In the genomic region with DNA sequence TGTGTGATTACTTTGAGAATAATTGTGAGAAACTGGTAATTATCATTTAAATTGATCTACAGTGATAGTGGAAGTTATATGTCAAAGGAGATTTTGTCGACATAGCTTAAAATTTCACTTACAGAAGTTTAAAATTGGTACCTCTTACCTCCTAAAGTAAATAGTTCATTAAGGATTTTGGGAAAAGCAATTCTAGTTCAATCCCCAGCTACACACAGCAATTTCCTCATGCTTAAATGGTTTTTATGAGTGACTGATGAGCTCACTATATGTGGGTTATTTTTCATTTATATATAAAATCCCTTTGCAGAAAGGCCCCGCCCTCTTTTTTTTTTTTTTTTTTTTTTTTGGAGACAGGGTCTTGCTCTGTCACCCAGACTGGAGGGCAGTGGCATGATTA, we compare ENCODE assay signal across 28 cellular contexts. TPM values are rescaled to one million over a fixed set of nuclear protein-coding genes. Genes with fewer than 3 reads are reported as not detected.
A peak's percentile ranks its signal among the peaks of the same experiment; 100 is the strongest.
DNase-seq lines count a peak whose midpoint lies in the region; ATAC-seq and TF ChIP-seq lines count a peak whose summit lies in the region.
"Had no signal": no experiment of that assay in that cellular context is flagged by ENCODE, and none has a peak within 500 bp of the region (broad histone marks: within the 10 kb centered on the region; RNA-seq: fewer than 3 reads in every experiment).

No MANE protein-coding gene starts in this region.

- H2BK5ac ChIP-seq in IMR-90 (ENCODE audit: low read depth, low read length, poor library complexity, severe bottlenecking): no peak overlapping the region

- peaks cover 3 to 53% of the 10 kb centered on the region in 2 experiments; a peak in 2 of 4 replicates for H3K79me1 ChIP-seq in IMR-90 (ENCODE audit: low read depth in 1 of 2, low read length in 2 of 2)

- no peak overlapping the region for H3K27ac ChIP-seq in IMR-90 (ENCODE audit: insufficient read depth, low read length)
- H3K27ac ChIP-seq: breast epithelium, coronary artery, esophagus muscularis mucosa, foreskin keratinocyte, SJCRH30 had no signal

- intact Hi-C loops in IMR-90 (cut with micrococcal nuclease): no loop called here
- intact Hi-C loops in natural killer cell (cut with micrococcal nuclease): no loop called here
- intact Hi-C loops in Right ventricle myocardium inferior (cut with DNase I): no loop called here

- peaks cover 9% of the 10 kb centered on the region for H3K36me3 Mint-ChIP-seq in activated T-cell treated with anti-CD3 and anti-CD28 coated beads, Interleukin-2, amount 50 U/mL, for 4 hours (ENCODE audit: insufficient read depth)
- H3K36me3 Mint-ChIP-seq in activated naive CD8-positive, alpha-beta T cell treated with anti-CD3 and anti-CD28 coated beads, Interleukin-2, amount 50 U/mL, for 24 hours (ENCODE audit: low read depth): peaks cover 27% of the 10 kb centered on the region
- no peaks in the 10 kb centered on the region for H3K36me3 Mint-ChIP-seq in natural killer cell

- H3K4me2 ChIP-seq in IMR-90 (ENCODE audit: low read depth, low read length): no peak overlapping the region

- H3K4ac ChIP-seq in IMR-90 (ENCODE audit: low read depth, low read length): no peak overlapping the region

- no peak overlapping the region for H3K56ac ChIP-seq in IMR-90 (ENCODE audit: extremely low read depth, insufficient read depth, low read length)

- H3K27ac Mint-ChIP-seq in activated naive CD8-positive, alpha-beta T cell treated with anti-CD3 and anti-CD28 coated beads, Interleukin-2, amount 50 U/mL, for 24 hours: peak overlapping the region; percentile 32
- H3K27ac Mint-ChIP-seq in natural killer cell: peak overlapping the region; percentile 9 to 84
- H3K27ac Mint-ChIP-seq: endodermal cell had no signal

- H4K8ac ChIP-seq in IMR-90 (ENCODE audit: low read depth in 2 of 2, low read length in 2 of 2): no peak overlapping the region

- H3K4me3 ChIP-seq in IMR-90 (ENCODE audit: insufficient read depth, low read depth, low read length): no peak overlapping the region
- H3K4me3 ChIP-seq: coronary artery, esophagus muscularis mucosa, heart right ventricle, SJCRH30, transverse colon had no signal

- no peaks in the 10 kb centered on the region for H3K9me3 Mint-ChIP-seq in activated T-cell treated with anti-CD3 and anti-CD28 coated beads, Interleukin-2, amount 50 U/mL, for 4 hours
- no peaks in the 10 kb centered on the region for H3K9me3 Mint-ChIP-seq in activated naive CD8-positive, alpha-beta T cell treated with anti-CD3 and anti-CD28 coated beads, Interleukin-2, amount 50 U/mL, for 24 hours
- H3K9me3 Mint-ChIP-seq in natural killer cell: no peaks in the 10 kb centered on the region
- H3K9me3 Mint-ChIP-seq: activated naive CD4-positive, alpha-beta T cell treated with anti-CD3 and anti-CD28 coated beads for 36 hours; activated T-cell treated with anti-CD3 and anti-CD28 coated beads, Interleukin-2, amount 50 U/mL, for 24 hours; endodermal cell had no signal

- no TSS peak for BruUV-seq in IMR-90 (replicated peaks; lab: Mats Ljungman, UMichigan)

- no peaks in the 10 kb centered on the region; the same call in 1 of the 2 replicates for H3K36me3 ChIP-seq in IMR-90 (ENCODE audit: control insufficient read depth, insufficient read depth, low read length)
- H3K36me3 ChIP-seq: breast epithelium, esophagus muscularis mucosa, heart right ventricle, transverse colon had no signal

- no peak overlapping the region for H4K5ac ChIP-seq in IMR-90 (ENCODE audit: low read depth, low read length)

- CTCF ChIA-PET in IMR-90 (lab: Yijun Ruan, JAX): interaction anchor here (1.1 kb wide), 2 partner anchors 12 to 14 kb away, joined by 3 read pairs; no protein-coding TSS in a partner anchor

- H3K14ac ChIP-seq in IMR-90 (replicated peaks; ENCODE audit: low read depth, low read length): no peak overlapping the region

- H3K4me1 ChIP-seq in IMR-90 (ENCODE audit: control insufficient read depth, insufficient read depth, low read length): peaks cover 8% of the 10 kb centered on the region

- H3K9me1 ChIP-seq in IMR-90 (ENCODE audit: insufficient read depth, low read length): peaks cover 20% of the 10 kb centered on the region

- H2AK9ac ChIP-seq in IMR-90 (replicated peaks; ENCODE audit: low read depth, low read length, poor library complexity): no peak overlapping the region

- ATAC-seq in activated T-cell treated with anti-CD3 and anti-CD28 coated beads, Interleukin-2, amount 50 U/mL, for 4 hours: no peak
- ATAC-seq in IMR-90 (ENCODE audit: low read depth): no peak
- no peak for ATAC-seq in activated naive CD8-positive, alpha-beta T cell treated with anti-CD3 and anti-CD28 coated beads, Interleukin-2, amount 50 U/mL, for 24 hours
- ATAC-seq in natural killer cell: peak in 1 of 3 donors; percentile 5
- ATAC-seq in Right ventricle myocardium inferior: no peak
- no peak for ATAC-seq in GM21737 (IDR thresholded peaks at IDR 0.05; ENCODE audit: unreplicated experiment)
- ATAC-seq: foreskin keratinocyte, heart right ventricle had no signal

- no peak overlapping the region for H2AK5ac ChIP-seq in IMR-90 (ENCODE audit: low read depth, low read length)

- H3K23ac ChIP-seq in IMR-90 (ENCODE audit: low read depth, low read length): no peak overlapping the region

- peaks cover 88% of the 10 kb centered on the region for H3K4me1 Mint-ChIP-seq in activated T-cell treated with anti-CD3 and anti-CD28 coated beads, Interleukin-2, amount 50 U/mL, for 4 hours (ENCODE audit: low read depth)
- H3K4me1 Mint-ChIP-seq in activated naive CD8-positive, alpha-beta T cell treated with anti-CD3 and anti-CD28 coated beads, Interleukin-2, amount 50 U/mL, for 24 hours: peaks cover 90% of the 10 kb centered on the region
- peaks cover 81 to 85% of the 10 kb centered on the region in 2 donors for H3K4me1 Mint-ChIP-seq in natural killer cell

- no peaks in the 10 kb centered on the region for H3K27me3 Mint-ChIP-seq in activated T-cell treated with anti-CD3 and anti-CD28 coated beads, Interleukin-2, amount 50 U/mL, for 4 hours (ENCODE audit: low read depth)
- no peaks in the 10 kb centered on the region for H3K27me3 Mint-ChIP-seq in activated naive CD8-positive, alpha-beta T cell treated with anti-CD3 and anti-CD28 coated beads, Interleukin-2, amount 50 U/mL, for 24 hours
- no peaks in the 10 kb centered on the region for H3K27me3 Mint-ChIP-seq in natural killer cell (ENCODE audit: low read depth in 2 of 2)
- H3K27me3 Mint-ChIP-seq: activated T-cell treated with anti-CD3 and anti-CD28 coated beads, Interleukin-2, amount 50 U/mL, for 24 hours had no signal

- no peaks in the 10 kb centered on the region for H3K9me3 ChIP-seq in IMR-90 (ENCODE audit: control insufficient read depth, insufficient read depth, low read length)
- H3K9me3 ChIP-seq: breast epithelium, esophagus muscularis mucosa, heart right ventricle, SJCRH30, transverse colon had no signal

- in situ Hi-C loops in IMR-90 (cut with MboI; ENCODE audit: low sequenced_read_pairs): no loop called here

- H4K20me1 ChIP-seq in IMR-90 (ENCODE audit: insufficient read depth, low read length): peaks cover 95% of the 10 kb centered on the region

- H2BK120ac ChIP-seq in IMR-90 (ENCODE audit: low read depth, low read length): no peak overlapping the region

- TF ChIP-seq POLR2A in IMR-90 (IDR thresholded peaks at IDR 0.05; ENCODE audit: low read depth, low read length): no peak

- H2BK15ac ChIP-seq in IMR-90 (ENCODE audit: low read depth, low read length): no peak overlapping the region

- no peak for TF ChIP-seq RAD21 in IMR-90 (IDR thresholded peaks at IDR 0.05; ENCODE audit: low read length)

- no peak for TF ChIP-seq CTCF in IMR-90 (conservative IDR thresholded peaks at IDR 0.05; ENCODE audit: low read depth, low read length)
- TF ChIP-seq CTCF in natural killer cell (IDR thresholded peaks at IDR 0.05): no peak

- H3K18ac ChIP-seq in IMR-90 (ENCODE audit: low read depth, low read length): no peak overlapping the region

- no peak overlapping the region for H2AFZ ChIP-seq in IMR-90 (replicated peaks; ENCODE audit: low read length, poor library complexity)

- POLR2A ChIA-PET in IMR-90 (lab: Charles Lee; ENCODE audit: unreplicated experiment): no interaction called here

- dilution Hi-C loops in IMR-90 (cut with HindIII; ENCODE audit: low sequenced_read_pairs, unreplicated experiment): no loop called here

- H2BK20ac ChIP-seq in IMR-90 (ENCODE audit: low read depth, low read length): no peak overlapping the region

- no peaks in the 10 kb centered on the region for H3K27me3 ChIP-seq in IMR-90 (ENCODE audit: control insufficient read depth, insufficient read depth, low read length)
- H3K27me3 ChIP-seq: breast epithelium, esophagus muscularis mucosa, foreskin keratinocyte, heart right ventricle, SJCRH30, transverse colon had no signal

- no peak overlapping the region for H3K9ac ChIP-seq in IMR-90 (ENCODE audit: low read depth, low read length)

- no CpG with 5 or more reads among the region's 2 CpGs for WGBS in IMR-90 (ENCODE audit: extremely low coverage in 2 of 2, insufficient read length in 1 of 2), 2 experiments

- H4K91ac ChIP-seq in IMR-90 (ENCODE audit: insufficient read depth, low read depth, low read length): no peak overlapping the region

- peak overlapping the region; percentile 33 for H3K4me3 Mint-ChIP-seq in activated T-cell treated with anti-CD3 and anti-CD28 coated beads, Interleukin-2, amount 50 U/mL, for 4 hours
- H3K4me3 Mint-ChIP-seq in activated naive CD8-positive, alpha-beta T cell treated with anti-CD3 and anti-CD28 coated beads, Interleukin-2, amount 50 U/mL, for 24 hours: no peak overlapping the region
- H3K4me3 Mint-ChIP-seq in natural killer cell: peak overlapping the region; percentile 60
- H3K4me3 Mint-ChIP-seq: activated naive CD4-positive, alpha-beta T cell treated with anti-CD3 and anti-CD28 coated beads for 36 hours; endodermal cell had no signal

- DNase-seq in activated T-cell treated with anti-CD3 and anti-CD28 coated beads, Interleukin-2, amount 50 U/mL, for 4 hours: no peak
- no peak for DNase-seq in activated T-cell treated with anti-CD3 and anti-CD28 coated beads, Interleukin-2, amount 50 U/mL, for 1 hour
- no peak for DNase-seq in IMR-90
- DNase-seq in activated naive CD8-positive, alpha-beta T cell treated with anti-CD3 and anti-CD28 coated beads, Interleukin-2, amount 50 U/mL, for 24 hours: no peak
- DNase-seq in natural killer cell: no peak
- no peak for DNase-seq in Right ventricle myocardium inferior (ENCODE audit: missing footprints)
- no peak for DNase-seq in activated CD8-positive, alpha-beta memory T cell treated with anti-CD3 and anti-CD28 coated beads, Interleukin-2, amount 50 U/mL, for 48 hours
- DNase-seq: activated CD4-positive, CD25-positive, alpha-beta regulatory T cell treated with anti-CD3 and anti-CD28 coated beads, Interleukin-2, amount 50 U/mL, for 72 hours; activated naive CD4-positive, alpha-beta T cell treated with anti-CD3 and anti-CD28 coated beads for 36 hours; activated T-cell treated with anti-CD3 and anti-CD28 coated beads, Interleukin-2, amount 50 U/mL, for 24 hours; COR-L47; endodermal cell; foreskin keratinocyte; GF-D8; heart right ventricle; mesenchymal stem cell; NCI-H1092 treated with DMSO at 0.1 percent for 48 hours; NCI-H187 treated with DMSO at 0.1 percent for 48 hours; NCI-H2171 treated with DMSO at 0.1 percent for 48 hours; NCI-H524; occipital lobe; SJCRH30; T-helper 1 cell; transverse colon had no signal

RNA-seq across cellular contexts. Expression of a gene that starts 12.7 kb away (rescaled TPM):
- 10 to 100 TPM; 49.2 to 71.8 (median 67.4) TPM for total RNA-seq in activated T-cell treated with anti-CD3 and anti-CD28 coated beads, Interleukin-2, amount 50 U/mL, for 4 hours
- 79.2 and 83.3 TPM in 2 replicates for total RNA-seq in IMR-90 (2012; rRNA removed)
- 12.9 and 16.8 TPM in 2 replicates for polyA plus RNA-seq in IMR-90 (2012; rRNA removed)
- polyA plus RNA-seq in IMR-90 (2012; cell fraction: cytosol; rRNA removed): 5.3 and 7.7 TPM in 2 replicates
- 7.4 and 30.8 TPM in 2 replicates for polyA plus RNA-seq in IMR-90 (2012; cell fraction: nucleus; rRNA removed; ENCODE audit: low replicate concordance)
- total RNA-seq in natural killer cell: 100 to 1,000 TPM; 272 to 353 (median 345) TPM
- 35.1 TPM for total RNA-seq in Right ventricle myocardium inferior
